In genomic region chr11:80255021-80255420, GRCh38 we compare ENCODE assay signal across 25 cellular contexts.
"Had no signal": no experiment of that assay in that cellular context is flagged by ENCODE, and none has a peak within 500 bp of the region (broad histone marks: within the 10 kb centered on the region; RNA-seq: fewer than 3 reads in every experiment).

No MANE protein-coding gene starts in this region.

- FAIRE-seq: endothelial cell of umbilical vein, frontal cortex, keratinocyte had no signal

- H3K4me1 ChIP-seq: colonic mucosa, heart right ventricle, left ventricle myocardium inferior, lower lobe of right lung, psoas muscle, right lobe of liver, tibial artery, upper lobe of left lung, uterus had no signal

- H3K9me3 ChIP-seq: colonic mucosa, left ventricle myocardium inferior, lower lobe of right lung, psoas muscle, right lobe of liver, tibial artery, uterus had no signal

- H3K4me3 Mint-ChIP-seq: immature natural killer cell; naive B cell; nephron progenitor cell; stimulated activated memory B cell treated with anti-CD40 and anti-IgM and Interleukin-4, amounts not matched to agents 10 μg/mL and 1 μg/mL and 100 μg/mL, for 72 hours; stimulated activated naive CD8-positive, alpha-beta T cell treated with anti-CD3 and anti-CD28 coated beads, Interleukin-15, Interleukin-2, amounts not matched to agents 100 ng/mL and 50 ng/mL, for 24 hours had no signal

- H3K36me3 Mint-ChIP-seq: immature natural killer cell; naive B cell; stimulated activated memory B cell treated with anti-CD40 and anti-IgM and Interleukin-4, amounts not matched to agents 10 μg/mL and 1 μg/mL and 100 μg/mL, for 72 hours had no signal

- H3K36me3 ChIP-seq: colonic mucosa, heart right ventricle, left ventricle myocardium inferior, lower lobe of right lung, right lobe of liver, tibial artery, upper lobe of left lung, uterus had no signal

- H3K27me3 Mint-ChIP-seq: naive B cell; stimulated activated memory B cell treated with anti-CD40 and anti-IgM and Interleukin-4, amounts not matched to agents 10 μg/mL and 1 μg/mL and 100 μg/mL, for 72 hours; stimulated activated naive CD8-positive, alpha-beta T cell treated with anti-CD3 and anti-CD28 coated beads, Interleukin-15, Interleukin-2, amounts not matched to agents 100 ng/mL and 50 ng/mL, for 24 hours had no signal

- H3K27ac ChIP-seq: colonic mucosa, heart right ventricle, left ventricle myocardium inferior, lower lobe of right lung, psoas muscle, right lobe of liver, tibial artery, upper lobe of left lung, uterus had no signal

- H3K27me3 ChIP-seq: colonic mucosa, heart right ventricle, right lobe of liver, tibial artery, upper lobe of left lung, uterus had no signal

- H3K27ac Mint-ChIP-seq: immature natural killer cell; nephron progenitor cell; stimulated activated memory B cell treated with anti-CD40 and anti-IgM and Interleukin-4, amounts not matched to agents 10 μg/mL and 1 μg/mL and 100 μg/mL, for 72 hours; stimulated activated naive CD8-positive, alpha-beta T cell treated with anti-CD3 and anti-CD28 coated beads, Interleukin-15, Interleukin-2, amounts not matched to agents 100 ng/mL and 50 ng/mL, for 24 hours had no signal

- H3K9me3 Mint-ChIP-seq: nephron progenitor cell had no signal

- ATAC-seq: heart right ventricle; left cardiac atrium; lower lobe of right lung; psoas muscle; right lobe of liver; stimulated activated memory B cell treated with anti-CD40 and anti-IgM and Interleukin-4, amounts not matched to agents 10 μg/mL and 1 μg/mL and 100 μg/mL, for 72 hours had no signal

- H3K4me1 Mint-ChIP-seq: immature natural killer cell; naive B cell; nephron progenitor cell; stimulated activated memory B cell treated with anti-CD40 and anti-IgM and Interleukin-4, amounts not matched to agents 10 μg/mL and 1 μg/mL and 100 μg/mL, for 72 hours had no signal

- DNase-seq: colonic mucosa; dermis blood vessel endothelial cell; heart right ventricle; hypothalamus; immature natural killer cell; left cardiac atrium; left ventricle myocardium inferior; lower lobe of right lung; mesenchymal stem cell; naive B cell; nephron progenitor cell; psoas muscle; retina; right lobe of liver; stimulated activated CD4-positive, alpha-beta T cell treated with anti-CD3 and anti-CD28 coated beads, Interleukin-15, amount 100 ng/mL, for 24 hours; stimulated activated CD4-positive, alpha-beta T cell treated with anti-CD3 and anti-CD28 coated beads, Interleukin-1b, Interleukin-23, amount 100 ng/mL, for 48 hours; stimulated activated CD4-positive, alpha-beta T cell treated with anti-CD3 and anti-CD28 coated beads, Interleukin-4, amount 100 ng/mL, for 24 hours; tibial artery; upper lobe of left lung; uterus had no signal

- H3K4me3 ChIP-seq: colonic mucosa, heart right ventricle, left ventricle myocardium inferior, lower lobe of right lung, psoas muscle, right lobe of liver, tibial artery, upper lobe of left lung, uterus had no signal
